10 cellular contexts compared by ENCODE assay signal in genomic region chr2:158994920-158995676, GRCh38. TPM values are rescaled to one million over a fixed set of nuclear protein-coding genes. Genes with fewer than 3 reads are reported as not detected.
DNase-seq lines count a peak whose midpoint lies in the region; ATAC-seq and TF ChIP-seq lines count a peak whose summit lies in the region.
"Had no signal": no experiment of that assay in that cellular context is flagged by ENCODE, and none has a peak within 500 bp of the region (broad histone marks: within the 10 kb centered on the region; RNA-seq: fewer than 3 reads in every experiment).

No MANE protein-coding gene starts in this region.

- no peak for TF ChIP-seq CTCF in osteoblast (IDR thresholded peaks at IDR 0.05; ENCODE audit: extremely low read depth, low read depth, low read length)

- H3K36me3 ChIP-seq in osteoblast (ENCODE audit: insufficient read depth, low read length): no peaks in the 10 kb centered on the region
- H3K36me3 ChIP-seq: esophagus squamous epithelium had no signal

- no peaks in the 10 kb centered on the region for H4K20me1 ChIP-seq in osteoblast (ENCODE audit: insufficient read depth, low read length)

- no peak overlapping the region for H3K4me3 ChIP-seq in osteoblast (ENCODE audit: insufficient read depth, low read length)
- H3K4me3 ChIP-seq: esophagus squamous epithelium had no signal

- no peaks in the 10 kb centered on the region for H3K9me3 ChIP-seq in osteoblast (ENCODE audit: low read depth, low read length)
- H3K9me3 ChIP-seq: esophagus squamous epithelium had no signal

- ATAC-seq in GM18870 (IDR thresholded peaks at IDR 0.05; ENCODE audit: unreplicated experiment): peak; percentile 47
- no peak for ATAC-seq in GM21619 (IDR thresholded peaks at IDR 0.05; ENCODE audit: unreplicated experiment)
- ATAC-seq in GM19328 (IDR thresholded peaks at IDR 0.05; ENCODE audit: unreplicated experiment): no peak
- ATAC-seq: activated naive CD4-positive, alpha-beta T cell treated with anti-CD3 and anti-CD28 coated beads, Interleukin-2, amount 50 U/mL, for 72 hours had no signal

- no peak overlapping the region for H3K4me2 ChIP-seq in osteoblast (ENCODE audit: insufficient read depth, low read length)

- peaks cover 63% of the 10 kb centered on the region for H3K4me1 ChIP-seq in osteoblast (ENCODE audit: insufficient read depth, low read length)

- DNase-seq in M059J (ENCODE audit: low read depth) (peak; percentile 60), amniotic epithelial cell (ENCODE audit: low read depth) (peak; percentile 94), osteoblast (ENCODE audit: insufficient read length, low spot score, missing footprints) (no peak), Kasumi-1 (lab: John Stamatoyannopoulos, UW) (no peak)
- DNase-seq: activated B cell treated with CpG ODN at 0.5 μM for 24 hours, esophagus squamous epithelium had no signal

- peak overlapping the region; percentile 13 for H3K27ac ChIP-seq in osteoblast (ENCODE audit: low read depth, low read length)
- H3K27ac ChIP-seq: esophagus squamous epithelium had no signal

- H2AFZ ChIP-seq in osteoblast (ENCODE audit: low read length): no peak overlapping the region

- H3K79me2 ChIP-seq in osteoblast (ENCODE audit: insufficient read depth, low read length): peaks cover 51% of the 10 kb centered on the region

- H3K27me3 ChIP-seq in osteoblast (ENCODE audit: insufficient read depth, low read length): no peaks in the 10 kb centered on the region
- H3K27me3 ChIP-seq: esophagus squamous epithelium had no signal

RNA-seq across cellular contexts. Expression of gene TANC1, which starts 26.7 kb away (rescaled TPM):
- total RNA-seq in M059J (2014; rRNA removed; shearing (Covaris generic)): 14.6 and 22.8 TPM in 2 replicates
- 33.9 and 34.7 TPM in 2 replicates for total RNA-seq in osteoblast
- total RNA-seq: activated B cell treated with CpG ODN at 0.5 μM for 24 hours had no signal

Comparison
In these comparisons a context has a peak if more than half of its experiments do, and no peak if none do; other contexts are left out.
1. DNase-seq: peak in M059J (single experiment) and amniotic epithelial cell (single experiment); none in osteoblast (single experiment) and Kasumi-1 (0 of 2).